ENCODE assay signal across 11 cellular contexts in the genomic region with DNA sequence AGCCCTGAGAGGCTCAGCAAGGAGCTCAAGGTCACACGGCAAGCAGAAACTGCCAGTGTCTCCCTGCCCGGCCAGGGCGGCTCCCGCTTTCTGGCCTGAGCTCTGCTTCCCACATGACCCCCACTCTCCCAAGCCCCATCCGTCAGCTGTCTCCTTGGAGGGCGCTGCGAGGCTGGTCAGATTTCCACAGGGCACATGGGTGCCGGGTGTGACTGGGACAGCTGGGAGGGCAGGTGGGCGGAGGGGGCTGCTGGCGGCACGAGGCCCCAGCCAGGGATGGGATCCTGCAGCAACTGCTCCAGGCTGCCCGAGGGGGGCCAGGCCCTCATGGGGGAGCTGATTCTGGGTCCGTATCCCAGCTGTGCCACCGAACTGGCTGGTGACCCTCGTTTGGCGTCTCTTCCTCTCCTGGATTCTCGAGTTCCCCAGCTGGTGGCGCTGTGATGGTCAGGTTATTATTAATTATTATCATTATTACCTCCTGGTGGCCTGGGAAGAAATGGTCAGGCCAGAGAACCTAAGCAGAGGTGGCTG. TPM values are rescaled to one million over a fixed set of nuclear protein-coding genes. Genes with fewer than 3 reads are reported as not detected.
DNase-seq lines count a peak whose midpoint lies in the region; ATAC-seq, FAIRE-seq and TF ChIP-seq lines count a peak whose summit lies in the region.
"Had no signal": no experiment of that assay in that cellular context is flagged by ENCODE, and none has a peak within 500 bp of the region (broad histone marks: within the 10 kb centered on the region; RNA-seq: fewer than 3 reads in every experiment).

No MANE protein-coding gene starts in this region.

- no peak overlapping the region for H3K23ac ChIP-seq in H9 (ENCODE audit: insufficient read length, low read depth, low read length)

- H3K56ac ChIP-seq in H9 (ENCODE audit: insufficient read length, low read depth, low read length): no peak overlapping the region

- TF ChIP-seq POLR2A in adrenal gland (IDR thresholded peaks at IDR 0.05) (no peak), GM12891 (IDR thresholded peaks at IDR 0.05; ENCODE audit: low read depth, low read length) (no peak)

- no peaks in the 10 kb centered on the region for H3K9me3 Mint-ChIP-seq in H9
- H3K9me3 Mint-ChIP-seq in CD4-positive, alpha-beta memory T cell: no peaks in the 10 kb centered on the region

- no peak overlapping the region for H4K91ac ChIP-seq in H9 (ENCODE audit: insufficient read length, low read depth, low read length)

- no peak overlapping the region for H3K4me2 ChIP-seq in H9 (ENCODE audit: insufficient read depth, insufficient read length, low read length)

- no peak overlapping the region for H4K8ac ChIP-seq in H9 (replicated peaks; ENCODE audit: insufficient read length, low read depth, low read length)

- H3K36me3 Mint-ChIP-seq in H9 (ENCODE audit: insufficient read depth in 1 of 3, low read depth in 3 of 3): no peaks in the 10 kb centered on the region; a peak in 1 of 7 replicates
- H3K36me3 Mint-ChIP-seq in CD4-positive, alpha-beta memory T cell: no peaks in the 10 kb centered on the region

- no peak overlapping the region for H2BK12ac ChIP-seq in H9 (ENCODE audit: insufficient read length, low read depth, low read length)

- intact Hi-C loops in adrenal gland (cut with DNase I): no loop called here
- intact Hi-C loops in kidney (cut with DNase I): no loop called here
- intact Hi-C loops in CD4-positive, alpha-beta memory T cell (cut with micrococcal nuclease): no loop called here

- no peaks in the 10 kb centered on the region for H3K9me3 ChIP-seq in H9 (ENCODE audit: control insufficient read depth, low read depth, low read length)
- H3K9me3 ChIP-seq in adrenal gland (replicated peaks in 1 of 3): no peaks in the 10 kb centered on the region
- no peaks in the 10 kb centered on the region for H3K9me3 ChIP-seq in kidney (ENCODE audit: control insufficient read depth in 1 of 2, low read length in 2 of 2)
- no peaks in the 10 kb centered on the region for H3K9me3 ChIP-seq in CD4-positive, alpha-beta memory T cell (ENCODE audit: control insufficient read depth in 1 of 2, low read length in 2 of 2)

- H3K18ac ChIP-seq in H9 (ENCODE audit: insufficient read length, low read depth, low read length): no peak overlapping the region

- no peaks in the 10 kb centered on the region for H3K4me1 ChIP-seq in H9 (ENCODE audit: insufficient read depth, low read length)
- peaks cover 2 to 14% of the 10 kb centered on the region in 2 donors for H3K4me1 ChIP-seq in adrenal gland (replicated peaks in 1 of 2)
- H3K4me1 ChIP-seq in kidney (ENCODE audit: control insufficient read depth in 1 of 2, insufficient read depth in 1 of 2, low read depth in 1 of 2, low read length in 2 of 2): peaks cover 2 to 4% of the 10 kb centered on the region in 2 donors
- H3K4me1 ChIP-seq in CD4-positive, alpha-beta memory T cell (ENCODE audit: insufficient read depth, low read length): no peaks in the 10 kb centered on the region

- no peak overlapping the region for H3K14ac ChIP-seq in H9 (ENCODE audit: insufficient read depth, low read length)

- POLR2A ChIA-PET in CD4-positive, alpha-beta memory T cell (lab: Charles Lee; ENCODE audit: partially characterized antibody): interaction anchor here (0.9 to 1.2 kb wide), 2 partner anchors 22 to 68 kb away, joined by 3 read pairs; a partner anchor contains a TSS

- H3K79me1 ChIP-seq in H9 (ENCODE audit: insufficient read depth, low read depth, low read length, poor library complexity, severe bottlenecking): no peaks in the 10 kb centered on the region

- 0 out of 5 replicates have a peak overlapping the region, but pooled peaks of 1 of the 2 experiments have one; percentile 32 for H3K4me3 Mint-ChIP-seq in H9
- no peak overlapping the region for H3K4me3 Mint-ChIP-seq in CD4-positive, alpha-beta memory T cell
- H3K4me3 Mint-ChIP-seq: activated CD8-positive, alpha-beta T cell treated with anti-CD3 and anti-CD28 coated beads, Interleukin-2, amount 10 ng/mL, durations not matched to agents 7 days and 5 days had no signal

- no peak overlapping the region for H3K4ac ChIP-seq in H9 (ENCODE audit: low read depth, low read length)

- TF ChIP-seq CTCF in AG09309 (IDR thresholded peaks at IDR 0.05; ENCODE audit: control insufficient read depth, insufficient read depth, low read depth, low read length, missing control alignments): peak; percentile 7
- TF ChIP-seq CTCF in H9 (conservative IDR thresholded peaks at IDR 0.05): peak; percentile 65
- peak in 4 of 6 experiments; percentile 19 to 35 (median 26) for TF ChIP-seq CTCF in adrenal gland (IDR thresholded peaks at IDR 0.05)
- no peak for TF ChIP-seq CTCF in kidney (IDR thresholded peaks at IDR 0.05; ENCODE audit: borderline replicate concordance, extremely low read depth, insufficient read depth)

- no peak overlapping the region for H2BK120ac ChIP-seq in H9 (ENCODE audit: low read depth, low read length, poor library complexity, severe bottlenecking)

- H3K27me3 Mint-ChIP-seq in H9 (ENCODE audit: low read depth): no peaks in the 10 kb centered on the region
- H3K27me3 Mint-ChIP-seq in CD4-positive, alpha-beta memory T cell: peaks cover 14 to 15% of the 10 kb centered on the region in 2 donors

- H3T11ph ChIP-seq in H9 (ENCODE audit: low read length): no peak overlapping the region

- H2BK15ac ChIP-seq in H9 (ENCODE audit: low read depth, low read length): no peak overlapping the region

- CTCF ChIA-PET in CD4-positive, alpha-beta memory T cell (lab: Charles Lee; ENCODE audit: partially characterized antibody): interaction anchor here (1.0 to 1.7 kb wide), 4 partner anchors 13 to 528 kb away, joined by 3 to 14 read pairs (median 5); a partner anchor contains a TSS

- no peak overlapping the region for H3K9ac ChIP-seq in H9 (ENCODE audit: extremely low read depth, insufficient read length, low read length)
- H3K9ac ChIP-seq in kidney (ENCODE audit: low read length in 2 of 2): no peak overlapping the region

- no peak overlapping the region for H2BK20ac ChIP-seq in H9 (ENCODE audit: low read depth, low read length, poor library complexity, severe bottlenecking)

- H3K36me3 ChIP-seq in adrenal gland (replicated peaks in 1 of 2) (no peaks in the 10 kb centered on the region), kidney (ENCODE audit: control insufficient read depth in 1 of 2, insufficient read depth in 2 of 2, low read length in 2 of 2) (no peaks in the 10 kb centered on the region)
- H3K36me3 ChIP-seq in CD4-positive, alpha-beta memory T cell (ENCODE audit: insufficient read depth, low read length): no peaks in the 10 kb centered on the region

- H3K23me2 ChIP-seq in H9 (ENCODE audit: insufficient read length, low read depth, low read length, poor library complexity, severe bottlenecking): no peaks in the 10 kb centered on the region

- H3K27ac ChIP-seq in H9 (ENCODE audit: insufficient read length, low read depth, low read length): no peak overlapping the region
- H3K27ac ChIP-seq in adrenal gland: no peak overlapping the region
- no peak overlapping the region for H3K27ac ChIP-seq in kidney (ENCODE audit: low read depth in 2 of 2, low read length in 2 of 2)
- H3K27ac ChIP-seq in CD4-positive, alpha-beta memory T cell (ENCODE audit: low read depth, low read length): no peak overlapping the region

- H3K27ac Mint-ChIP-seq in H9: no peak overlapping the region
- no peak overlapping the region for H3K27ac Mint-ChIP-seq in CD4-positive, alpha-beta memory T cell
- H3K27ac Mint-ChIP-seq: activated CD8-positive, alpha-beta T cell treated with anti-CD3 and anti-CD28 coated beads, Interleukin-2, amount 10 ng/mL, durations not matched to agents 7 days and 5 days had no signal

- no peak overlapping the region for H2BK5ac ChIP-seq in H9 (ENCODE audit: insufficient read length, low read length)

- H4K20me1 ChIP-seq in H9 (ENCODE audit: control insufficient read depth, insufficient read depth, insufficient read length): no peaks in the 10 kb centered on the region

- H3K4me3 ChIP-seq in AG09309 (ENCODE audit: control insufficient read depth, low read depth, low read length) (no peak overlapping the region), adrenal gland (no peak overlapping the region), kidney (ENCODE audit: low read length in 2 of 2) (no peak overlapping the region)
- no peak overlapping the region for H3K4me3 ChIP-seq in CD4-positive, alpha-beta memory T cell (ENCODE audit: low read length in 2 of 2)

- ATAC-seq in GM19023 (IDR thresholded peaks at IDR 0.05; ENCODE audit: unreplicated experiment) (no peak), HG03378 (IDR thresholded peaks at IDR 0.05; ENCODE audit: unreplicated experiment) (no peak)

- no CpG with 5 or more reads among the region's 18 CpGs for WGBS in H9 (ENCODE audit: extremely low coverage, insufficient read length, low lambda C conversion rate)
- 46 to 61% (median 49%) methylated on average over 4 to 18 of the region's 18 CpGs for WGBS in adrenal gland, 4 donors

- H2AFZ ChIP-seq in H9 (ENCODE audit: low read length): no peak overlapping the region

- H3K27me3 ChIP-seq in H9 (ENCODE audit: insufficient read depth, low read length): no peaks in the 10 kb centered on the region
- no peaks in the 10 kb centered on the region for H3K27me3 ChIP-seq in adrenal gland
- H3K27me3 ChIP-seq in CD4-positive, alpha-beta memory T cell (ENCODE audit: insufficient read depth, low read length): peaks cover 4% of the 10 kb centered on the region

- H3K4me1 Mint-ChIP-seq in H9: peaks cover 2 to 17% of the 10 kb centered on the region in 2 experiments; a peak in 2 of 4 replicates
- peaks cover 0 to 8% (median 0%) of the 10 kb centered on the region in 4 donors for H3K4me1 Mint-ChIP-seq in CD4-positive, alpha-beta memory T cell

- no peak overlapping the region for H2AK5ac ChIP-seq in H9 (ENCODE audit: insufficient read length, low read length)

- no peaks in the 10 kb centered on the region for H3K79me2 ChIP-seq in H9 (ENCODE audit: insufficient read depth, low read length)

- no peak for FAIRE-seq in kidney (lab: Jason Lieb, UNC)
- FAIRE-seq in GM12891 (lab: Jason Lieb, UNC): no peak

- DNase-seq in AG09309 (ENCODE audit: low read depth) (no peak), H9 (no peak), adrenal gland (peak in 2 of 7 donors; percentile 35 to 65), kidney (peak; percentile 63), GM12891 (ENCODE audit: insufficient read length, low spot score) (no peak)
- no peak for DNase-seq in CD4-positive, alpha-beta memory T cell
- DNase-seq: activated CD8-positive, alpha-beta T cell treated with anti-CD3 and anti-CD28 coated beads, Interleukin-2, amount 10 ng/mL, durations not matched to agents 7 days and 5 days; amygdala; stimulated activated CD4-positive, alpha-beta T cell treated with anti-CD3 and anti-CD28 coated beads, Interleukin-2, amount 100 ng/mL, for 24 hours had no signal

- no peak overlapping the region for H4K5ac ChIP-seq in H9 (ENCODE audit: insufficient read length, low read depth, low read length)

RNA-seq across cellular contexts. Expression of a gene that starts 12.9 kb away (rescaled TPM):
- not detected in 2 replicates for total RNA-seq in H9 (2021)
- total RNA-seq in adrenal gland: not detected
- polyA plus RNA-seq in adrenal gland: under 1 TPM in 1 of 3 donors, not detected in 2; 0.16 TPM
- 0.31 TPM for total RNA-seq in kidney
- not detected for polyA plus RNA-seq in kidney (ENCODE audit: insufficient read depth, low read depth, low replicate concordance)
- polyA plus RNA-seq in GM12891 (2012; ENCODE audit: low read depth, missing spikeins): not detected
- not detected for total RNA-seq in CD4-positive, alpha-beta memory T cell
- not detected for polyA plus RNA-seq in CD4-positive, alpha-beta memory T cell
- total RNA-seq: activated CD8-positive, alpha-beta T cell treated with anti-CD3 and anti-CD28 coated beads, Interleukin-2, amount 10 ng/mL, durations not matched to agents 7 days and 5 days had no signal

RNA-seq across cellular contexts. Expression of a gene that starts 21.4 kb away (rescaled TPM):
- total RNA-seq in H9 (2021) (1,840 and 1,901 TPM in 2 replicates), adrenal gland (1,000 to 10,000 TPM in 7 of 8 donors, 100 to 1,000 TPM in 1; 884 to 1,836 (median 1,225) TPM), kidney (910 TPM)
- polyA plus RNA-seq in adrenal gland (1,000 to 10,000 TPM; 1,560 to 4,952 (median 4,757) TPM), kidney (ENCODE audit: insufficient read depth, low read depth, low replicate concordance) (2,355 TPM)
- 5,793 TPM for polyA plus RNA-seq in GM12891 (2012; ENCODE audit: low read depth, missing spikeins)
- total RNA-seq in CD4-positive, alpha-beta memory T cell: 1,000 to 10,000 TPM; 1,702 to 1,766 TPM
- 1,000 to 10,000 TPM; 1,440 to 2,014 TPM for polyA plus RNA-seq in CD4-positive, alpha-beta memory T cell

RNA-seq across cellular contexts. Expression of a gene that starts 21.6 kb away (rescaled TPM):
- total RNA-seq in H9 (2021) (67.7 and 68.9 TPM in 2 replicates), adrenal gland (10 to 100 TPM; 20.7 to 86.8 (median 37.6) TPM), kidney (31.7 TPM)
- polyA plus RNA-seq in adrenal gland (10 to 100 TPM; 35.9 to 97.6 (median 38.4) TPM), kidney (ENCODE audit: insufficient read depth, low read depth, low replicate concordance) (52.7 TPM)
- polyA plus RNA-seq in GM12891 (2012; ENCODE audit: low read depth, missing spikeins): 82.0 TPM
- total RNA-seq in CD4-positive, alpha-beta memory T cell: 10 to 100 TPM; 26.8 to 31.4 TPM
- polyA plus RNA-seq in CD4-positive, alpha-beta memory T cell: 10 to 100 TPM; 60.8 to 66.0 TPM
